1 cellular context compared by ENCODE assay signal in genomic region chr2:75403991-75404428, GRCh38.
TF ChIP-seq lines count a peak whose summit lies in the region.

No MANE protein-coding gene starts in this region.

TF ChIP-seq in H1, 55 proteins besides CTCF, POLR2A, EP300 and RAD21 (continued from another document):
- TF ChIP-seq EGR1 (IDR thresholded peaks at IDR 0.05; ENCODE audit: borderline replicate concordance, low read depth, low read length) (no peak), POLR2AphosphoS5 (IDR thresholded peaks at IDR 0.05; ENCODE audit: low read depth, low read length) (no peak), USF2 (IDR thresholded peaks at IDR 0.05; ENCODE audit: low read length) (no peak), EZH2 (IDR thresholded peaks at IDR 0.05; ENCODE audit: low read depth, low read length, severe bottlenecking) (no peak), CTBP2 (IDR thresholded peaks at IDR 0.05; ENCODE audit: borderline replicate concordance, insufficient read depth, insufficient read length, low read length) (no peak), TAF7 (optimal IDR thresholded peaks at IDR 0.05; ENCODE audit: borderline replicate concordance, low read depth, low read length) (no peak), CHD1 (IDR thresholded peaks at IDR 0.05; ENCODE audit: low read depth, low read length) (no peak), CEBPB (IDR thresholded peaks at IDR 0.05; ENCODE audit: low read depth, low read length) (no peak), KDM1A (IDR thresholded peaks at IDR 0.05; ENCODE audit: borderline replicate concordance, low read length) (no peak), ATF2 (IDR thresholded peaks at IDR 0.05; ENCODE audit: low read length) (no peak), RNF2 (IDR thresholded peaks at IDR 0.05; ENCODE audit: borderline replicate concordance, low read depth, low read length, missing control alignments, poor library complexity, severe bottlenecking) (no peak), GTF2F1 (IDR thresholded peaks at IDR 0.05; ENCODE audit: borderline replicate concordance, low read depth, low read length) (no peak), CBX5 (IDR thresholded peaks at IDR 0.05; ENCODE audit: low read depth, low read length) (no peak), FOSL1 (IDR thresholded peaks at IDR 0.05; ENCODE audit: insufficient read depth, low read depth, low read length) (no peak), TCF12 (IDR thresholded peaks at IDR 0.05; ENCODE audit: low read depth, low read length) (no peak), NRF1 (IDR thresholded peaks at IDR 0.05; ENCODE audit: low read depth, low read length) (no peak)
- TF ChIP-seq, protein P1, sequence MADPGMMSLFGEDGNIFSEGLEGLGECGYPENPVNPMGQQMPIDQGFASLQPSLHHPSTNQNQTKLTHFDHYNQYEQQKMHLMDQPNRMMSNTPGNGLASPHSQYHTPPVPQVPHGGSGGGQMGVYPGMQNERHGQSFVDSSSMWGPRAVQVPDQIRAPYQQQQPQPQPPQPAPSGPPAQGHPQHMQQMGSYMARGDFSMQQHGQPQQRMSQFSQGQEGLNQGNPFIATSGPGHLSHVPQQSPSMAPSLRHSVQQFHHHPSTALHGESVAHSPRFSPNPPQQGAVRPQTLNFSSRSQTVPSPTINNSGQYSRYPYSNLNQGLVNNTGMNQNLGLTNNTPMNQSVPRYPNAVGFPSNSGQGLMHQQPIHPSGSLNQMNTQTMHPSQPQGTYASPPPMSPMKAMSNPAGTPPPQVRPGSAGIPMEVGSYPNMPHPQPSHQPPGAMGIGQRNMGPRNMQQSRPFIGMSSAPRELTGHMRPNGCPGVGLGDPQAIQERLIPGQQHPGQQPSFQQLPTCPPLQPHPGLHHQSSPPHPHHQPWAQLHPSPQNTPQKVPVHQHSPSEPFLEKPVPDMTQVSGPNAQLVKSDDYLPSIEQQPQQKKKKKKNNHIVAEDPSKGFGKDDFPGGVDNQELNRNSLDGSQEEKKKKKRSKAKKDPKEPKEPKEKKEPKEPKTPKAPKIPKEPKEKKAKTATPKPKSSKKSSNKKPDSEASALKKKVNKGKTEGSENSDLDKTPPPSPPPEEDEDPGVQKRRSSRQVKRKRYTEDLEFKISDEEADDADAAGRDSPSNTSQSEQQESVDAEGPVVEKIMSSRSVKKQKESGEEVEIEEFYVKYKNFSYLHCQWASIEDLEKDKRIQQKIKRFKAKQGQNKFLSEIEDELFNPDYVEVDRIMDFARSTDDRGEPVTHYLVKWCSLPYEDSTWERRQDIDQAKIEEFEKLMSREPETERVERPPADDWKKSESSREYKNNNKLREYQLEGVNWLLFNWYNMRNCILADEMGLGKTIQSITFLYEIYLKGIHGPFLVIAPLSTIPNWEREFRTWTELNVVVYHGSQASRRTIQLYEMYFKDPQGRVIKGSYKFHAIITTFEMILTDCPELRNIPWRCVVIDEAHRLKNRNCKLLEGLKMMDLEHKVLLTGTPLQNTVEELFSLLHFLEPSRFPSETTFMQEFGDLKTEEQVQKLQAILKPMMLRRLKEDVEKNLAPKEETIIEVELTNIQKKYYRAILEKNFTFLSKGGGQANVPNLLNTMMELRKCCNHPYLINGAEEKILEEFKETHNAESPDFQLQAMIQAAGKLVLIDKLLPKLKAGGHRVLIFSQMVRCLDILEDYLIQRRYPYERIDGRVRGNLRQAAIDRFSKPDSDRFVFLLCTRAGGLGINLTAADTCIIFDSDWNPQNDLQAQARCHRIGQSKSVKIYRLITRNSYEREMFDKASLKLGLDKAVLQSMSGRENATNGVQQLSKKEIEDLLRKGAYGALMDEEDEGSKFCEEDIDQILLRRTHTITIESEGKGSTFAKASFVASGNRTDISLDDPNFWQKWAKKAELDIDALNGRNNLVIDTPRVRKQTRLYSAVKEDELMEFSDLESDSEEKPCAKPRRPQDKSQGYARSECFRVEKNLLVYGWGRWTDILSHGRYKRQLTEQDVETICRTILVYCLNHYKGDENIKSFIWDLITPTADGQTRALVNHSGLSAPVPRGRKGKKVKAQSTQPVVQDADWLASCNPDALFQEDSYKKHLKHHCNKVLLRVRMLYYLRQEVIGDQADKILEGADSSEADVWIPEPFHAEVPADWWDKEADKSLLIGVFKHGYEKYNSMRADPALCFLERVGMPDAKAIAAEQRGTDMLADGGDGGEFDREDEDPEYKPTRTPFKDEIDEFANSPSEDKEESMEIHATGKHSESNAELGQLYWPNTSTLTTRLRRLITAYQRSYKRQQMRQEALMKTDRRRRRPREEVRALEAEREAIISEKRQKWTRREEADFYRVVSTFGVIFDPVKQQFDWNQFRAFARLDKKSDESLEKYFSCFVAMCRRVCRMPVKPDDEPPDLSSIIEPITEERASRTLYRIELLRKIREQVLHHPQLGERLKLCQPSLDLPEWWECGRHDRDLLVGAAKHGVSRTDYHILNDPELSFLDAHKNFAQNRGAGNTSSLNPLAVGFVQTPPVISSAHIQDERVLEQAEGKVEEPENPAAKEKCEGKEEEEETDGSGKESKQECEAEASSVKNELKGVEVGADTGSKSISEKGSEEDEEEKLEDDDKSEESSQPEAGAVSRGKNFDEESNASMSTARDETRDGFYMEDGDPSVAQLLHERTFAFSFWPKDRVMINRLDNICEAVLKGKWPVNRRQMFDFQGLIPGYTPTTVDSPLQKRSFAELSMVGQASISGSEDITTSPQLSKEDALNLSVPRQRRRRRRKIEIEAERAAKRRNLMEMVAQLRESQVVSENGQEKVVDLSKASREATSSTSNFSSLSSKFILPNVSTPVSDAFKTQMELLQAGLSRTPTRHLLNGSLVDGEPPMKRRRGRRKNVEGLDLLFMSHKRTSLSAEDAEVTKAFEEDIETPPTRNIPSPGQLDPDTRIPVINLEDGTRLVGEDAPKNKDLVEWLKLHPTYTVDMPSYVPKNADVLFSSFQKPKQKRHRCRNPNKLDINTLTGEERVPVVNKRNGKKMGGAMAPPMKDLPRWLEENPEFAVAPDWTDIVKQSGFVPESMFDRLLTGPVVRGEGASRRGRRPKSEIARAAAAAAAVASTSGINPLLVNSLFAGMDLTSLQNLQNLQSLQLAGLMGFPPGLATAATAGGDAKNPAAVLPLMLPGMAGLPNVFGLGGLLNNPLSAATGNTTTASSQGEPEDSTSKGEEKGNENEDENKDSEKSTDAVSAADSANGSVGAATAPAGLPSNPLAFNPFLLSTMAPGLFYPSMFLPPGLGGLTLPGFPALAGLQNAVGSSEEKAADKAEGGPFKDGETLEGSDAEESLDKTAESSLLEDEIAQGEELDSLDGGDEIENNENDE (IDR thresholded peaks at IDR 0.05; ENCODE audit: insufficient replicate concordance, low read length): no peak
TF ChIP-seq in H1: peak in this region for 0.
